Comparison of ENCODE assay signal across 1 cellular context in the genomic region with DNA sequence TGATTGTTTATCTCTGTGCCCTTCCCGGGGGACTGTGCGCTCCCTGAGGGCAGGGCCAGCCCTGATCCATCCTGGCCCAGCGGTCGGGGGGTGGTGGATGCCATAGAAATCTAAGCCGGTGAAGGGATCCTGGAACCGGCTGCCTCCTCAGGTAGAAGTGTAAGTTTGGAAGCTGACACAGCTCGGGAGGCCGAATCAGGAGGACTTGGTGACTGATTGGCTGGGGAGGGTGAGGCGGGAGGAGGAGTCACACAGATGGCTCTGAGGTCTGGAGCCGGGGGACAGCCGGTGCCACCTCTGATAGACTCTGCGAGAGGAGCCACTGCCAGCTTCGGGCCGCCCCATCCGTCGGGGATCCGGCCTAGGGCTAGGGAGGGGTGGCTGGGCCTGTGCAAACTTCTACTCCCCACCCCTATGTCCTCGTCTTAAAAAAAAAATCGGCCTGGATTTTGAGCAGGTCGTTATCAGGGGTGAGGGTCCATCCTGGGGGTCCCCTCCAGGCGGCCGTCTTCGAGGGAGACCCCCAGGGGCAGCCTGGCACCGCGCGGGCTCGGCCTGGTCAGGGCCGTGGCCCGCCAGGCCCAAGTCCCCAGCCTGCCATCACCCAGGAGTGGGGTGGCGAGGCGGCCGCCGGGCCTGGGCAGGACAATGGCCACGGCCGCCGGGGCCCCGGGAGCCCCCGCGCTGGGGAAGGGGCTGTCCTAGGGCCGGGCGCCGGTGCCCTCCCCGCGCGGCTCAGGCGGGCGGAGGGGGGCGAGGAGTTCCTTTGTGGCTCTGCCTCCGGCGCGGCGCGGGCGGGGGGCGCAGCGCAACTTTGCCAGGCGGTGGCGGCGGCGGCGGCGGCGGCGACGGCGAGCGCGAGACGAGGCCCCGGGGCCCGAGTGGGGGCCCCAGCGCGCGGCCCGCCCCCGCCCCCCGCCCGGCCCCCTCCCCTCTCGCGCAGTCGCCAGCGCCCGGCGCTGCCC.
TF ChIP-seq lines count a peak whose summit lies in the region.

No MANE protein-coding gene starts in this region.

TF ChIP-seq in endothelial cell of umbilical vein, 7 proteins besides CTCF, POLR2A, EP300 and RAD21:
- no peak for TF ChIP-seq EZH2 (IDR thresholded peaks at IDR 0.05; ENCODE audit: borderline replicate concordance, low read depth, low read length, severe bottlenecking)
- TF ChIP-seq, protein P1, sequence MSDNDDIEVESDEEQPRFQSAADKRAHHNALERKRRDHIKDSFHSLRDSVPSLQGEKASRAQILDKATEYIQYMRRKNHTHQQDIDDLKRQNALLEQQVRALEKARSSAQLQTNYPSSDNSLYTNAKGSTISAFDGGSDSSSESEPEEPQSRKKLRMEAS (IDR thresholded peaks at IDR 0.05; ENCODE audit: insufficient read depth, insufficient read length) = no peak
- no peak for TF ChIP-seq JUN (IDR thresholded peaks at IDR 0.05; ENCODE audit: borderline replicate concordance, insufficient read depth, insufficient read length, low read depth)
- no peak for TF ChIP-seq GATA2 (IDR thresholded peaks at IDR 0.05; ENCODE audit: insufficient read depth, insufficient read length, low read depth, low read length)
- no peak for TF ChIP-seq MYC (IDR thresholded peaks at IDR 0.05; ENCODE audit: low read depth, low read length)
- no peak for TF ChIP-seq POLR2AphosphoS5 (IDR thresholded peaks at IDR 0.05; ENCODE audit: insufficient read depth, low read depth, low read length)
- no peak for TF ChIP-seq FOS (IDR thresholded peaks at IDR 0.05; ENCODE audit: borderline replicate concordance, insufficient read depth, low read length)
